ENCODE assay signal across 10 cellular contexts in the genomic region with DNA sequence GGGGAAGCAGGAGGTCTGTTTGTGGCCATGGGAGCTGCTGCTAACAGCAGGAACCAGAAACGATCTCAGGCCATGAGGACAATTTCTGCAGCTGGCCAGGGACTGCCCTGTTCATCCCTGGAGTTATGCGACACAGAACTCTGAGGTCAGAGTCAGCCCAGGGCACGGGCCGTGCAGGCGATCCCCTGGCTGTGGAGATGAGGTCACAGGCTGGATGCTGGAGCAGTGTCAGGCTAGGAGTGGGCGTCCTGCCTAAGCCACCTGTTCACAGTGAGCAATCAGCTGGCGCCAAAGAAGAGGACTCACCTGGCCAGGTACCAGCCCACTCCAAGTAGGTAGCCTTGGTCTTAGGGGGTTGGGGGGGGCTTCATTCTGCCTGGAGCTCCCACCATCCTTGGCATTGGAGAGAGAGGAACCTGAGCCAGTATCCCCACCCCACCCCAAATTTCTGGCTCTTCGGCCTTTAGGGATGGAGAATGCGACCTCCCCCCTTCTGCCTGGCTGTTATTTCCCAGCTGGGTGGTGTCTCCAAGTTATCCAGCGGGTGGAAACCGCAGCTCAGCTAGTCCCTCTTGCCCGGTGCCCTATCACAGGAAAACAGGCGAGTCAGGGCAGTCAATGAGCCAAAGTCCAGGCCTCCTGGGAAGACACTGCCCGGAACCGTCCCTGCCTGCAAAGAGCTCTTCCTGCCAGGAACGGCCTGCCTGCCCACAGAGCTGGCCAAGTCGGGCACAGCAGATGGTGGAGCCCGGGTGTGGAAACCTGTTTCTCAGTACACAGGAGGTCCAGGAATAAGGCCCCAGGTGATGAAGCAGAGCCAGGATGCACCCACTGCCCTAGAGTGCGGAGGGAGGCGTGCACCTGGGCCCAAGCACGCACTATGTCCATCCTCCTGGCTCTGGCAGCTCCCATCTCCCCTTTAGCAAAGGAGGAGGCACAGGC. TPM values are rescaled to one million over a fixed set of nuclear protein-coding genes. Genes with fewer than 3 reads are reported as not detected.
DNase-seq lines count a peak whose midpoint lies in the region; ATAC-seq lines count a peak whose summit lies in the region.
"Had no signal": no experiment of that assay in that cellular context is flagged by ENCODE, and none has a peak within 500 bp of the region (broad histone marks: within the 10 kb centered on the region; RNA-seq: fewer than 3 reads in every experiment).

No MANE protein-coding gene starts in this region.

- DNase-seq in DMS79 treated with DMSO at 0.1 percent for 48 hours (lab: John Stamatoyannopoulos, UW) = peak; percentile 29
- DNase-seq in DMS79 (lab: John Stamatoyannopoulos, UW) = no peak
- peak; percentile 10 for DNase-seq in UCSD-AML1 (lab: John Stamatoyannopoulos, UW; ENCODE audit: unreplicated experiment)
- peak; percentile 94 for DNase-seq in left lobe of liver (ENCODE audit: low spot score)
- peak; percentile 9 for DNase-seq in stromal cell of bone marrow (ENCODE audit: low read depth)
- DNase-seq in RPMI8226 = no peak
- DNase-seq in SKM-1 (lab: John Stamatoyannopoulos, UW; ENCODE audit: unreplicated experiment) = no peak
- no peak for DNase-seq in NCI-H2171 treated with DMSO at 0.1 percent for 48 hours (lab: John Stamatoyannopoulos, UW)
- DNase-seq: head of caudate nucleus, spleen had no signal

- ATAC-seq in left lobe of liver = peak; percentile 69

RNA-seq across cellular contexts. Expression of a gene that starts 1.8 kb away (rescaled TPM):
- total RNA-seq in left lobe of liver = 15.5 TPM

RNA-seq across cellular contexts. Expression of a gene that starts 58.0 kb away (rescaled TPM):
- 0.83 TPM for total RNA-seq in left lobe of liver

Comparison
In these comparisons a context has a peak if more than half of its experiments do, and no peak if none do; other contexts are left out.
1. DNase-seq: peak in DMS79 treated with DMSO at 0.1 percent for 48 hours (single experiment), UCSD-AML1 (single experiment), left lobe of liver (single experiment) and stromal cell of bone marrow (single experiment); none in DMS79 (single experiment), RPMI8226 (single experiment), SKM-1 (single experiment) and NCI-H2171 treated with DMSO at 0.1 percent for 48 hours (single experiment).